9 cellular contexts compared by ENCODE assay signal in genomic region chr12:119020377-119021360, GRCh38. TPM values are rescaled to one million over a fixed set of nuclear protein-coding genes. Genes with fewer than 3 reads are reported as not detected.
DNase-seq lines count a peak whose midpoint lies in the region; ATAC-seq and TF ChIP-seq lines count a peak whose summit lies in the region.
"Had no signal": no experiment of that assay in that cellular context is flagged by ENCODE, and none has a peak within 500 bp of the region (broad histone marks: within the 10 kb centered on the region; RNA-seq: fewer than 3 reads in every experiment).

No MANE protein-coding gene starts in this region.

- H3K36me3 ChIP-seq in PC-3 (ENCODE audit: low read depth, low read length), result no peaks in the 10 kb centered on the region
- no peaks in the 10 kb centered on the region for H3K36me3 ChIP-seq in iPS DF 6.9 (ENCODE audit: control insufficient read depth, insufficient read depth, low read length)
- H3K36me3 ChIP-seq in sigmoid colon, result no peaks in the 10 kb centered on the region
- H3K36me3 ChIP-seq: SJSA1 had no signal

- no peak for TF ChIP-seq POLR2A in sigmoid colon (IDR thresholded peaks at IDR 0.05)

- TF ChIP-seq EP300 in sigmoid colon (IDR thresholded peaks at IDR 0.05), result no peak

- H3K4me3 ChIP-seq in PC-3 (ENCODE audit: low read length), result no peak overlapping the region
- no peak overlapping the region for H3K4me3 ChIP-seq in iPS DF 6.9 (ENCODE audit: low read length)
- H3K4me3 ChIP-seq in sigmoid colon, result no peak overlapping the region
- H3K4me3 ChIP-seq: SJSA1 had no signal

- no peak overlapping the region for H3K4me2 ChIP-seq in PC-3 (ENCODE audit: low read length)

- H3K9ac ChIP-seq in PC-3 (ENCODE audit: low read length), result no peak overlapping the region

- CTCF ChIA-PET in PC-3 (lab: Charles Lee), result no interaction called here

- H2AFZ ChIP-seq in PC-3 (ENCODE audit: low read length), result no peak overlapping the region

- peaks cover 0 to 4% (median 2%) of the 10 kb centered on the region in 7 donors for H3K9me3 Mint-ChIP-seq in CD14-positive monocyte

- no peaks in the 10 kb centered on the region for H4K20me1 ChIP-seq in PC-3 (ENCODE audit: low read length)

- WGBS in iPS DF 6.9 (ENCODE audit: insufficient coverage, insufficient read length), result no CpG with 5 or more reads among the region's 22 CpGs
- 24 to 28% methylated on average over 22 of the region's 22 CpGs for WGBS in sigmoid colon, 2 donors

- TF ChIP-seq CTCF in CD14-positive monocyte (IDR thresholded peaks at IDR 0.05) (peak; percentile 16), GM12873 (IDR thresholded peaks at IDR 0.05; ENCODE audit: insufficient read depth, low read depth, low read length, missing control alignments) (peak; percentile 74), PC-3 (conservative IDR thresholded peaks at IDR 0.05; ENCODE audit: low read depth, low read length) (peak; percentile 76), sigmoid colon (IDR thresholded peaks at IDR 0.05) (no peak)

- H3F3A ChIP-seq in PC-3 (ENCODE audit: low read length, unreplicated experiment), result no peaks in the 10 kb centered on the region

- intact Hi-C loops in CD14-positive monocyte (cut with micrococcal nuclease), result no loop called here
- intact Hi-C loops in PC-3 (cut with micrococcal nuclease), result no loop called here
- intact Hi-C loops in sigmoid colon (cut with DNase I), result no loop called here

- H3K27me3 ChIP-seq in PC-3 (ENCODE audit: low read length), result no peaks in the 10 kb centered on the region; the same call in 1 of the 2 replicates
- no peaks in the 10 kb centered on the region for H3K27me3 ChIP-seq in iPS DF 6.9 (ENCODE audit: control insufficient read depth, insufficient read depth, low read length)
- H3K27me3 ChIP-seq in sigmoid colon, result peaks cover 0 to 51% (median 10%) of the 10 kb centered on the region in 3 donors
- H3K27me3 ChIP-seq: SJSA1 had no signal

- no TSS peak for BruUV-seq in PC-3 (replicated peaks; lab: Mats Ljungman, UMichigan)

- no peak overlapping the region for H3K27ac Mint-ChIP-seq in CD14-positive monocyte

- H3K27me3 Mint-ChIP-seq in CD14-positive monocyte (ENCODE audit: low read depth in 3 of 3), result peaks cover 3 to 14% (median 12%) of the 10 kb centered on the region in 3 donors

- H3K4me3 Mint-ChIP-seq in CD14-positive monocyte, result no peak overlapping the region

- ATAC-seq in PC-3 (no peak), HG02678 (IDR thresholded peaks at IDR 0.05; ENCODE audit: unreplicated experiment) (no peak), GM21360 (IDR thresholded peaks at IDR 0.05; ENCODE audit: unreplicated experiment) (no peak)

- H3K79me2 ChIP-seq in PC-3 (ENCODE audit: low read length), result no peaks in the 10 kb centered on the region

- H3K4me1 ChIP-seq in PC-3 (ENCODE audit: insufficient read depth, low read length) (no peaks in the 10 kb centered on the region), iPS DF 6.9 (ENCODE audit: control insufficient read depth, insufficient read depth, low read length) (0 out of 2 replicates have a peak, but pooled peaks cover 1% of the 10 kb centered on the region), sigmoid colon (no peaks in the 10 kb centered on the region)
- H3K4me1 ChIP-seq: SJSA1 had no signal

- H3K9me3 ChIP-seq in PC-3 (ENCODE audit: low read length), result no peaks in the 10 kb centered on the region
- no peaks in the 10 kb centered on the region for H3K9me3 ChIP-seq in iPS DF 6.9 (ENCODE audit: control insufficient read depth, insufficient read depth, low read length)
- H3K9me3 ChIP-seq in sigmoid colon, result no peaks in the 10 kb centered on the region
- H3K9me3 ChIP-seq: SJSA1 had no signal

- no peaks in the 10 kb centered on the region for H3K4me1 Mint-ChIP-seq in CD14-positive monocyte

- POLR2A ChIA-PET in PC-3 (lab: Charles Lee; ENCODE audit: unreplicated experiment), result no interaction called here

- DNase-seq in CD14-positive monocyte (ENCODE audit: low spot score) (no peak), PC-3 (peak; percentile 53), iPS DF 6.9 (ENCODE audit: low read depth, low spot score) (peak; percentile 93), AG08396 (ENCODE audit: low spot score) (no peak), sigmoid colon (no peak)

- H3K27ac ChIP-seq in PC-3 (ENCODE audit: low read length) (no peak overlapping the region), iPS DF 6.9 (ENCODE audit: low read length) (no peak overlapping the region), sigmoid colon (no peak overlapping the region)
- H3K27ac ChIP-seq: SJSA1 had no signal

- no peaks in the 10 kb centered on the region for H3K9me2 ChIP-seq in PC-3 (replicated peaks; ENCODE audit: low read length)

- no peaks in the 10 kb centered on the region for H3K36me3 Mint-ChIP-seq in CD14-positive monocyte

RNA-seq across cellular contexts. Expression of gene SRRM4, which starts 39.3 kb away (rescaled TPM):
- polyA plus RNA-seq in CD14-positive monocyte, result not detected
- under 0.01 TPM in 1 of 2 replicates, not detected in the other for total RNA-seq in PC-3 (2014; rRNA removed)
- under 1 TPM in 2 of 4 donors, not detected in 2; under 0.01 to 0.14 TPM for total RNA-seq in sigmoid colon
- polyA plus RNA-seq in sigmoid colon, result under 1 TPM in 1 of 3 donors, not detected in 2; 0.07 TPM
- total RNA-seq: SJSA1 had no signal

Comparison
In these comparisons a context has a peak if more than half of its experiments do, and no peak if none do; other contexts are left out.
1. DNase-seq: peak in PC-3 (single experiment) and iPS DF 6.9 (single experiment); none in CD14-positive monocyte (single experiment), AG08396 (single experiment) and sigmoid colon (single experiment).
2. CTCF ChIP-seq: peak in CD14-positive monocyte (single experiment), GM12873 (single experiment) and PC-3 (single experiment); none in sigmoid colon (0 of 4).